ENCODE assay signal across 1 cellular context in the genomic region with DNA sequence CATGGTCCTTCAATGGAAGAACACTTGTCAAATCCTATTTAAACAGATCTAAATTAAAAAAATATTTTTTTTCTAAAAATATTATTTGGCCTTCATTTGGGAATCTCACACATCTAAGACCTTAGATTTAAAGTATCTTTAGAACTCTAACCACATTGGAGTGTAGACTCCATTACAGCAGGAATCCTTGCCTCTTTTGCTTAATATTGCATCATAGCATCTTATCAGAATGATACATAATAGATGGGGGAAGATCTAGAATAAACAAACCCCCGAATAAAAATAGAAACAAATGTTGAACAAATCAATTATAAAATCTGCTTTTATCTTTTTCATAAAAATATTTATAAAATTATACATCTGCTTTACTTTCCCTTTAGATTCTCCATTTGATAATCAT.
TF ChIP-seq lines count a peak whose summit lies in the region.

No MANE protein-coding gene starts in this region.

TF ChIP-seq in GM12878, 131 proteins besides CTCF, POLR2A, EP300 and RAD21:
- TF ChIP-seq ASH2L (IDR thresholded peaks at IDR 0.05; ENCODE audit: borderline replicate concordance, low read depth) (no peak), ATF7 (IDR thresholded peaks at IDR 0.05; ENCODE audit: low read depth) (no peak), ZNF622 (IDR thresholded peaks at IDR 0.05) (no peak), NRF1 (conservative IDR thresholded peaks at IDR 0.05; ENCODE audit: low read depth, low read length) (no peak), WRNIP1 (IDR thresholded peaks at IDR 0.05; ENCODE audit: borderline replicate concordance, low read depth, low read length) (no peak), SMAD5 (IDR thresholded peaks at IDR 0.05; ENCODE audit: low read depth) (no peak), KDM1A (IDR thresholded peaks at IDR 0.05; ENCODE audit: borderline replicate concordance) (no peak), CREM (IDR thresholded peaks at IDR 0.05; ENCODE audit: low read depth) (no peak), MTA3 (IDR thresholded peaks at IDR 0.05; ENCODE audit: borderline replicate concordance, low read length) (no peak), SREBF2 (IDR thresholded peaks at IDR 0.05; ENCODE audit: low read length) (no peak), CBX3 (IDR thresholded peaks at IDR 0.05; ENCODE audit: borderline replicate concordance, low read depth) (no peak), CHD2 (IDR thresholded peaks at IDR 0.05; ENCODE audit: borderline replicate concordance, low read depth, low read length) (no peak)
- TF ChIP-seq, protein P1, sequence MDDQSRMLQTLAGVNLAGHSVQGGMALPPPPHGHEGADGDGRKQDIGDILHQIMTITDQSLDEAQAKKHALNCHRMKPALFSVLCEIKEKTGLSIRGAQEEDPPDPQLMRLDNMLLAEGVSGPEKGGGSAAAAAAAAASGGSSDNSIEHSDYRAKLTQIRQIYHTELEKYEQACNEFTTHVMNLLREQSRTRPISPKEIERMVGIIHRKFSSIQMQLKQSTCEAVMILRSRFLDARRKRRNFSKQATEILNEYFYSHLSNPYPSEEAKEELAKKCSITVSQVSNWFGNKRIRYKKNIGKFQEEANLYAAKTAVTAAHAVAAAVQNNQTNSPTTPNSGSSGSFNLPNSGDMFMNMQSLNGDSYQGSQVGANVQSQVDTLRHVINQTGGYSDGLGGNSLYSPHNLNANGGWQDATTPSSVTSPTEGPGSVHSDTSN (IDR thresholded peaks at IDR 0.05; ENCODE audit: insufficient replicate concordance, low read depth, low read length) = no peak
